In genomic region chr20:48656661-48657211, GRCh38 we compare ENCODE assay signal across 8 cellular contexts.
DNase-seq lines count a peak whose midpoint lies in the region; ATAC-seq and TF ChIP-seq lines count a peak whose summit lies in the region.

No MANE protein-coding gene starts in this region.

- H3K4me3 ChIP-seq in Panc1 (ENCODE audit: low read depth in 2 of 2, low read length in 2 of 2) (no peak overlapping the region), fibroblast of mammary gland (ENCODE audit: control insufficient read depth, low read depth, low read length) (no peak overlapping the region)

- BruUV-seq in Panc1 (replicated peaks; lab: Mats Ljungman, UMichigan) = no TSS peak

- ATAC-seq in activated T-cell treated with anti-CD3 and anti-CD28 coated beads, Interleukin-2, amount 50 U/mL, for 72 hours (replicated peaks in 1 of 2) = no peak
- peak; percentile 88 for ATAC-seq in Panc1
- ATAC-seq in stimulated activated effector memory CD8-positive, alpha-beta T cell treated with anti-CD3 and anti-CD28 coated beads, Interleukin-12 subunit alpha, Interleukin-12 subunit beta, amount 100 ng/mL, for 72 hours = no peak
- ATAC-seq in HG03460 (IDR thresholded peaks at IDR 0.05; ENCODE audit: unreplicated experiment) = no peak
- ATAC-seq in GM19455 (IDR thresholded peaks at IDR 0.05; ENCODE audit: unreplicated experiment) = no peak

- peak overlapping the region; percentile 66 for H3K27ac Mint-ChIP-seq in activated T-cell treated with anti-CD3 and anti-CD28 coated beads, Interleukin-2, amount 50 U/mL, for 72 hours
- peak overlapping the region; percentile 77 for H3K27ac Mint-ChIP-seq in stimulated activated effector memory CD8-positive, alpha-beta T cell treated with anti-CD3 and anti-CD28 coated beads, Interleukin-12 subunit alpha, Interleukin-12 subunit beta, amount 100 ng/mL, for 72 hours

- H3K27ac ChIP-seq in Panc1 (ENCODE audit: low read length) = no peak overlapping the region

- in situ Hi-C loops in Panc1 (cut with HindIII; ENCODE audit: low pct_unique_long_range_greater_than_20kb, low sequenced_read_pairs) = no loop called here

- intact Hi-C loops in Panc1 (cut with micrococcal nuclease; ENCODE audit: unreplicated experiment) = loop anchor here (1.0 to 5.0 kb wide), 2 partner anchors 171 to 249 kb away; partner anchors contain the start of gene PREX1

- POLR2A ChIA-PET in Panc1 (lab: Charles Lee) = no interaction called here

- no peak for DNase-seq in activated T-cell treated with anti-CD3 and anti-CD28 coated beads, Interleukin-2, amount 50 U/mL, for 72 hours
- no peak for DNase-seq in activated T-cell treated with anti-CD3 and anti-CD28 coated beads, Interleukin-2, amount 50 U/mL, for 1 hour
- DNase-seq in Panc1 (ENCODE audit: low read depth, low spot score) (no peak), fibroblast of mammary gland (ENCODE audit: low read depth) (no peak), kidney tubule cell (ENCODE audit: low spot score) (no peak)
- no peak for DNase-seq in stimulated activated effector memory CD8-positive, alpha-beta T cell treated with anti-CD3 and anti-CD28 coated beads, Interleukin-12 subunit alpha, Interleukin-12 subunit beta, amount 100 ng/mL, for 72 hours (ENCODE audit: low spot score in 2 of 2)

- H3K4me3 Mint-ChIP-seq in activated T-cell treated with anti-CD3 and anti-CD28 coated beads, Interleukin-2, amount 50 U/mL, for 72 hours = no peak overlapping the region
- no peak overlapping the region for H3K4me3 Mint-ChIP-seq in stimulated activated effector memory CD8-positive, alpha-beta T cell treated with anti-CD3 and anti-CD28 coated beads, Interleukin-12 subunit alpha, Interleukin-12 subunit beta, amount 100 ng/mL, for 72 hours

- no peaks in the 10 kb centered on the region for H3K9me3 Mint-ChIP-seq in activated T-cell treated with anti-CD3 and anti-CD28 coated beads, Interleukin-2, amount 50 U/mL, for 72 hours
- no peaks in the 10 kb centered on the region for H3K9me3 Mint-ChIP-seq in stimulated activated effector memory CD8-positive, alpha-beta T cell treated with anti-CD3 and anti-CD28 coated beads, Interleukin-12 subunit alpha, Interleukin-12 subunit beta, amount 100 ng/mL, for 72 hours

- H3K4me1 Mint-ChIP-seq in activated T-cell treated with anti-CD3 and anti-CD28 coated beads, Interleukin-2, amount 50 U/mL, for 72 hours (ENCODE audit: low read depth) = peaks cover 4% of the 10 kb centered on the region
- H3K4me1 Mint-ChIP-seq in stimulated activated effector memory CD8-positive, alpha-beta T cell treated with anti-CD3 and anti-CD28 coated beads, Interleukin-12 subunit alpha, Interleukin-12 subunit beta, amount 100 ng/mL, for 72 hours = peaks cover 41% of the 10 kb centered on the region

- TF ChIP-seq CTCF in Panc1 (IDR thresholded peaks at IDR 0.05) (no peak; the same call in 1 of the 2 replicates), fibroblast of mammary gland (conservative IDR thresholded peaks at IDR 0.05; ENCODE audit: control insufficient read depth, insufficient read depth, low read depth, low read length) (peak; percentile 13)

- no peaks in the 10 kb centered on the region for H3K36me3 ChIP-seq in Panc1 (ENCODE audit: control insufficient read depth, insufficient read depth, low read length)

- no peaks in the 10 kb centered on the region; the same call in 1 of the 2 replicates for H3K9me3 ChIP-seq in Panc1 (ENCODE audit: control insufficient read depth, insufficient read depth, low read depth, low read length)

- H3K27me3 Mint-ChIP-seq in activated T-cell treated with anti-CD3 and anti-CD28 coated beads, Interleukin-2, amount 50 U/mL, for 72 hours (ENCODE audit: low read depth) = no peaks in the 10 kb centered on the region

- peaks cover 13 to 19% of the 10 kb centered on the region in 2 donors for H3K36me3 Mint-ChIP-seq in activated T-cell treated with anti-CD3 and anti-CD28 coated beads, Interleukin-2, amount 50 U/mL, for 72 hours (ENCODE audit: insufficient read depth in 2 of 2)
- peaks cover 97% of the 10 kb centered on the region for H3K36me3 Mint-ChIP-seq in stimulated activated effector memory CD8-positive, alpha-beta T cell treated with anti-CD3 and anti-CD28 coated beads, Interleukin-12 subunit alpha, Interleukin-12 subunit beta, amount 100 ng/mL, for 72 hours

- no peaks in the 10 kb centered on the region for H3K27me3 ChIP-seq in Panc1 (ENCODE audit: control insufficient read depth, insufficient read depth, low read length)

- H3K4me1 ChIP-seq in Panc1 (ENCODE audit: control insufficient read depth, insufficient read depth, low read length) = no peaks in the 10 kb centered on the region

- CTCF ChIA-PET in Panc1 (lab: Charles Lee) = interaction anchor here (0.6 to 2.4 kb wide), 4 partner anchors 60 to 248 kb away, joined by 3 to 35 read pairs (median 4); no protein-coding TSS in a partner anchor
